ENCODE assay signal across 1 cellular context in the genomic region with DNA sequence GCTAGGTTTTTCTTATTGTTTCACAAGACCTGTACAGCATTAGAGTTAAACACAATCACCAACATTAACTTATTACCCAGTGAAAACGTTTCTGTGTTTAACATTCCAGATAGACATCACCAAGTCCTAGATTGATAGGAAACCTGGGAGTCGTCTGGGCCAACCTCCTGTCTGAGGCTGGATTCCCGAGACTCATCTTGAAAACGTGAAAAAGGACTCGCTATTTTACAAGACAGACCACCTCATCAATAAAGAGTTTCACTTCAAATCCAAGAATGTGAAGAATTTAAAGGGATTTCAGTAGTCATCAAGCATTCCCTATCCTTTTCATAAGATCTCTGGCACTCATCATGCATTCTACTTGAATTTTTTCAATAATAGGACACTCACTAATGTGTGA.
TF ChIP-seq lines count a peak whose summit lies in the region.

No MANE protein-coding gene starts in this region.

TF ChIP-seq in WTC11, 78 proteins besides CTCF, POLR2A, EP300 and RAD21 (continued from another document):
- TF ChIP-seq, protein P1, sequence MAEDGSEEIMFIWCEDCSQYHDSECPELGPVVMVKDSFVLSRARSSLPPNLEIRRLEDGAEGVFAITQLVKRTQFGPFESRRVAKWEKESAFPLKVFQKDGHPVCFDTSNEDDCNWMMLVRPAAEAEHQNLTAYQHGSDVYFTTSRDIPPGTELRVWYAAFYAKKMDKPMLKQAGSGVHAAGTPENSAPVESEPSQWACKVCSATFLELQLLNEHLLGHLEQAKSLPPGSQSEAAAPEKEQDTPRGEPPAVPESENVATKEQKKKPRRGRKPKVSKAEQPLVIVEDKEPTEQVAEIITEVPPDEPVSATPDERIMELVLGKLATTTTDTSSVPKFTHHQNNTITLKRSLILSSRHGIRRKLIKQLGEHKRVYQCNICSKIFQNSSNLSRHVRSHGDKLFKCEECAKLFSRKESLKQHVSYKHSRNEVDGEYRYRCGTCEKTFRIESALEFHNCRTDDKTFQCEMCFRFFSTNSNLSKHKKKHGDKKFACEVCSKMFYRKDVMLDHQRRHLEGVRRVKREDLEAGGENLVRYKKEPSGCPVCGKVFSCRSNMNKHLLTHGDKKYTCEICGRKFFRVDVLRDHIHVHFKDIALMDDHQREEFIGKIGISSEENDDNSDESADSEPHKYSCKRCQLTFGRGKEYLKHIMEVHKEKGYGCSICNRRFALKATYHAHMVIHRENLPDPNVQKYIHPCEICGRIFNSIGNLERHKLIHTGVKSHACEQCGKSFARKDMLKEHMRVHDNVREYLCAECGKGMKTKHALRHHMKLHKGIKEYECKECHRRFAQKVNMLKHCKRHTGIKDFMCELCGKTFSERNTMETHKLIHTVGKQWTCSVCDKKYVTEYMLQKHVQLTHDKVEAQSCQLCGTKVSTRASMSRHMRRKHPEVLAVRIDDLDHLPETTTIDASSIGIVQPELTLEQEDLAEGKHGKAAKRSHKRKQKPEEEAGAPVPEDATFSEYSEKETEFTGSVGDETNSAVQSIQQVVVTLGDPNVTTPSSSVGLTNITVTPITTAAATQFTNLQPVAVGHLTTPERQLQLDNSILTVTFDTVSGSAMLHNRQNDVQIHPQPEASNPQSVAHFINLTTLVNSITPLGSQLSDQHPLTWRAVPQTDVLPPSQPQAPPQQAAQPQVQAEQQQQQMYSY (CRISPR knock-in tag; IDR thresholded peaks at IDR 0.05), result no peak
- TF ChIP-seq PRRX2 (CRISPR knock-in tag; IDR thresholded peaks at IDR 0.05) (no peak), MXD4 (CRISPR knock-in tag; IDR thresholded peaks at IDR 0.05; ENCODE audit: borderline replicate concordance) (no peak), GTF2I (CRISPR knock-in tag; conservative IDR thresholded peaks at IDR 0.05) (no peak), ZNF232 (CRISPR knock-in tag; IDR thresholded peaks at IDR 0.05) (no peak), ZNF396 (CRISPR knock-in tag; IDR thresholded peaks at IDR 0.05; ENCODE audit: borderline replicate concordance) (no peak)
- TF ChIP-seq, protein P2, sequence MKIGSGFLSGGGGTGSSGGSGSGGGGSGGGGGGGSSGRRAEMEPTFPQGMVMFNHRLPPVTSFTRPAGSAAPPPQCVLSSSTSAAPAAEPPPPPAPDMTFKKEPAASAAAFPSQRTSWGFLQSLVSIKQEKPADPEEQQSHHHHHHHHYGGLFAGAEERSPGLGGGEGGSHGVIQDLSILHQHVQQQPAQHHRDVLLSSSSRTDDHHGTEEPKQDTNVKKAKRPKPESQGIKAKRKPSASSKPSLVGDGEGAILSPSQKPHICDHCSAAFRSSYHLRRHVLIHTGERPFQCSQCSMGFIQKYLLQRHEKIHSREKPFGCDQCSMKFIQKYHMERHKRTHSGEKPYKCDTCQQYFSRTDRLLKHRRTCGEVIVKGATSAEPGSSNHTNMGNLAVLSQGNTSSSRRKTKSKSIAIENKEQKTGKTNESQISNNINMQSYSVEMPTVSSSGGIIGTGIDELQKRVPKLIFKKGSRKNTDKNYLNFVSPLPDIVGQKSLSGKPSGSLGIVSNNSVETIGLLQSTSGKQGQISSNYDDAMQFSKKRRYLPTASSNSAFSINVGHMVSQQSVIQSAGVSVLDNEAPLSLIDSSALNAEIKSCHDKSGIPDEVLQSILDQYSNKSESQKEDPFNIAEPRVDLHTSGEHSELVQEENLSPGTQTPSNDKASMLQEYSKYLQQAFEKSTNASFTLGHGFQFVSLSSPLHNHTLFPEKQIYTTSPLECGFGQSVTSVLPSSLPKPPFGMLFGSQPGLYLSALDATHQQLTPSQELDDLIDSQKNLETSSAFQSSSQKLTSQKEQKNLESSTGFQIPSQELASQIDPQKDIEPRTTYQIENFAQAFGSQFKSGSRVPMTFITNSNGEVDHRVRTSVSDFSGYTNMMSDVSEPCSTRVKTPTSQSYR (CRISPR knock-in tag; IDR thresholded peaks at IDR 0.05), result no peak
- TF ChIP-seq, protein P3, sequence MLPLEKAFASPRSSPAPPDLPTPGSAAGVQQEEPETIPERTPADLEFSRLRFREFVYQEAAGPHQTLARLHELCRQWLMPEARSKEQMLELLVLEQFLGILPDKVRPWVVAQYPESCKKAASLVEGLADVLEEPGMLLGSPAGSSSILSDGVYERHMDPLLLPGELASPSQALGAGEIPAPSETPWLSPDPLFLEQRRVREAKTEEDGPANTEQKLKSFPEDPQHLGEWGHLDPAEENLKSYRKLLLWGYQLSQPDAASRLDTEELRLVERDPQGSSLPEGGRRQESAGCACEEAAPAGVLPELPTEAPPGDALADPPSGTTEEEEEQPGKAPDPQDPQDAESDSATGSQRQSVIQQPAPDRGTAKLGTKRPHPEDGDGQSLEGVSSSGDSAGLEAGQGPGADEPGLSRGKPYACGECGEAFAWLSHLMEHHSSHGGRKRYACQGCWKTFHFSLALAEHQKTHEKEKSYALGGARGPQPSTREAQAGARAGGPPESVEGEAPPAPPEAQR (CRISPR knock-in tag; IDR thresholded peaks at IDR 0.05), result no peak
- TF ChIP-seq, protein P4, sequence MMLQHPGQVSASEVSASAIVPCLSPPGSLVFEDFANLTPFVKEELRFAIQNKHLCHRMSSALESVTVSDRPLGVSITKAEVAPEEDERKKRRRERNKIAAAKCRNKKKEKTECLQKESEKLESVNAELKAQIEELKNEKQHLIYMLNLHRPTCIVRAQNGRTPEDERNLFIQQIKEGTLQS (CRISPR knock-in tag; conservative IDR thresholded peaks at IDR 0.05), result no peak
- TF ChIP-seq, protein P5, sequence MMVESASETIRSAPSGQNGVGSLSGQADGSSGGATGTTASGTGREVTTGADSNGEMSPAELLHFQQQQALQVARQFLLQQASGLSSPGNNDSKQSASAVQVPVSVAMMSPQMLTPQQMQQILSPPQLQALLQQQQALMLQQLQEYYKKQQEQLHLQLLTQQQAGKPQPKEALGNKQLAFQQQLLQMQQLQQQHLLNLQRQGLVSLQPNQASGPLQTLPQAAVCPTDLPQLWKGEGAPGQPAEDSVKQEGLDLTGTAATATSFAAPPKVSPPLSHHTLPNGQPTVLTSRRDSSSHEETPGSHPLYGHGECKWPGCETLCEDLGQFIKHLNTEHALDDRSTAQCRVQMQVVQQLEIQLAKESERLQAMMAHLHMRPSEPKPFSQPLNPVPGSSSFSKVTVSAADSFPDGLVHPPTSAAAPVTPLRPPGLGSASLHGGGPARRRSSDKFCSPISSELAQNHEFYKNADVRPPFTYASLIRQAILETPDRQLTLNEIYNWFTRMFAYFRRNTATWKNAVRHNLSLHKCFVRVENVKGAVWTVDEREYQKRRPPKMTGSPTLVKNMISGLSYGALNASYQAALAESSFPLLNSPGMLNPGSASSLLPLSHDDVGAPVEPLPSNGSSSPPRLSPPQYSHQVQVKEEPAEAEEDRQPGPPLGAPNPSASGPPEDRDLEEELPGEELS (CRISPR knock-in tag; IDR thresholded peaks at IDR 0.05), result no peak
- TF ChIP-seq, protein P6, sequence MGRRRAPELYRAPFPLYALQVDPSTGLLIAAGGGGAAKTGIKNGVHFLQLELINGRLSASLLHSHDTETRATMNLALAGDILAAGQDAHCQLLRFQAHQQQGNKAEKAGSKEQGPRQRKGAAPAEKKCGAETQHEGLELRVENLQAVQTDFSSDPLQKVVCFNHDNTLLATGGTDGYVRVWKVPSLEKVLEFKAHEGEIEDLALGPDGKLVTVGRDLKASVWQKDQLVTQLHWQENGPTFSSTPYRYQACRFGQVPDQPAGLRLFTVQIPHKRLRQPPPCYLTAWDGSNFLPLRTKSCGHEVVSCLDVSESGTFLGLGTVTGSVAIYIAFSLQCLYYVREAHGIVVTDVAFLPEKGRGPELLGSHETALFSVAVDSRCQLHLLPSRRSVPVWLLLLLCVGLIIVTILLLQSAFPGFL (CRISPR knock-in tag; IDR thresholded peaks at IDR 0.05; ENCODE audit: borderline replicate concordance), result no peak
- TF ChIP-seq, protein P7, sequence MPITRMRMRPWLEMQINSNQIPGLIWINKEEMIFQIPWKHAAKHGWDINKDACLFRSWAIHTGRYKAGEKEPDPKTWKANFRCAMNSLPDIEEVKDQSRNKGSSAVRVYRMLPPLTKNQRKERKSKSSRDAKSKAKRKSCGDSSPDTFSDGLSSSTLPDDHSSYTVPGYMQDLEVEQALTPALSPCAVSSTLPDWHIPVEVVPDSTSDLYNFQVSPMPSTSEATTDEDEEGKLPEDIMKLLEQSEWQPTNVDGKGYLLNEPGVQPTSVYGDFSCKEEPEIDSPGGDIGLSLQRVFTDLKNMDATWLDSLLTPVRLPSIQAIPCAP (CRISPR knock-in tag; IDR thresholded peaks at IDR 0.05), result no peak
